ENCODE assay signal across 19 cellular contexts in genomic region chr5:1033606-1034420, GRCh38. TPM values are rescaled to one million over a fixed set of nuclear protein-coding genes. Genes with fewer than 3 reads are reported as not detected.
DNase-seq lines count a peak whose midpoint lies in the region; ATAC-seq, FAIRE-seq and TF ChIP-seq lines count a peak whose summit lies in the region.
"Had no signal": no experiment of that assay in that cellular context is flagged by ENCODE, and none has a peak within 500 bp of the region (broad histone marks: within the 10 kb centered on the region; RNA-seq: fewer than 3 reads in every experiment).

No MANE protein-coding gene starts in this region.

- peak; percentile 84 for FAIRE-seq in HTR-8/SVneo (lab: Jason Lieb, UNC)
- FAIRE-seq: GM12891 had no signal

- H4K20me1 ChIP-seq in SK-N-SH (ENCODE audit: insufficient read depth) = no peaks in the 10 kb centered on the region

- H3K4me3 ChIP-seq in SK-N-SH (ENCODE audit: low read depth in 2 of 2, low read length in 1 of 2) = no peak overlapping the region
- H3K4me3 ChIP-seq in sigmoid colon = no peak overlapping the region
- H3K4me3 ChIP-seq in colonic mucosa = no peak overlapping the region
- no peak overlapping the region for H3K4me3 ChIP-seq in BE2C (ENCODE audit: low read depth, low read length)
- H3K4me3 ChIP-seq: HAP-1 had no signal

- WGBS in SK-N-SH (ENCODE audit: low lambda C conversion rate) = 75% methylated on average over 17 of the region's 29 CpGs
- WGBS in sigmoid colon, 2 donors = 86 to 93% methylated on average over 29 of the region's 29 CpGs

- DNase-seq in SK-N-SH (peak; percentile 16), HTR-8/SVneo (ENCODE audit: insufficient read length, low spot score) (no peak), medulla oblongata (ENCODE audit: extremely low spot score) (peak; percentile 41), sigmoid colon (peak; percentile 39), colonic mucosa (no peak), BE2C (no peak), SHP77 treated with DMSO at 0.1 percent for 48 hours (lab: John Stamatoyannopoulos, UW) (no peak)
- DNase-seq: DMS53, EL, NCI-H1417 treated with DMSO at 0.1 percent for 48 hours, NCI-H1930, NCI-H345, NCI-H524 treated with DMSO at 0.1 percent for 48 hours had no signal

- H3F3A ChIP-seq in SK-N-SH (replicated peaks; ENCODE audit: insufficient read depth) = no peaks in the 10 kb centered on the region

- H2AFZ ChIP-seq in SK-N-SH (ENCODE audit: low read depth) = no peak overlapping the region

- ATAC-seq in SK-N-SH treated with all-trans-retinoic acid at 6 μM for 48 hours = no peak

- intact Hi-C loops in sigmoid colon (cut with DNase I) (no loop called here), colonic mucosa (cut with DNase I) (no loop called here)

- POLR2A ChIA-PET in SK-N-SH (lab: Yijun Ruan, JAX) = no interaction called here

- H3K9me2 ChIP-seq in SK-N-SH = no peaks in the 10 kb centered on the region

- TF ChIP-seq CTCF in SK-N-SH (IDR thresholded peaks at IDR 0.05) = no peak
- no peak for TF ChIP-seq CTCF in sigmoid colon (IDR thresholded peaks at IDR 0.05)
- TF ChIP-seq CTCF in colonic mucosa (IDR thresholded peaks at IDR 0.05) = no peak
- no peak for TF ChIP-seq CTCF in BE2C (IDR thresholded peaks at IDR 0.05; ENCODE audit: low read depth, low read length)

- CTCF ChIA-PET in SK-N-SH (lab: Yijun Ruan, JAX) = interaction anchor here (2.8 kb wide), 1 partner anchor 134 kb away, joined by 13 read pairs; no protein-coding TSS in a partner anchor

- no peak for TF ChIP-seq POLR2A in sigmoid colon (IDR thresholded peaks at IDR 0.05)

- no peaks in the 10 kb centered on the region for H3K27me3 ChIP-seq in SK-N-SH (ENCODE audit: insufficient read depth)
- H3K27me3 ChIP-seq in sigmoid colon = peaks cover 0 to 8% (median 0%) of the 10 kb centered on the region in 3 donors
- H3K27me3 ChIP-seq in colonic mucosa = no peaks in the 10 kb centered on the region
- no peaks in the 10 kb centered on the region for H3K27me3 ChIP-seq in BE2C

- no peak for TF ChIP-seq RAD21 in SK-N-SH (IDR thresholded peaks at IDR 0.05; ENCODE audit: low read length)

- H3K4me1 ChIP-seq in SK-N-SH (ENCODE audit: control insufficient read depth in 1 of 2, insufficient read depth in 2 of 2, low read depth in 1 of 2, low read length in 1 of 2) (no peaks in the 10 kb centered on the region; a peak in 1 of 4 replicates), sigmoid colon (no peaks in the 10 kb centered on the region), colonic mucosa (no peaks in the 10 kb centered on the region), BE2C (no peaks in the 10 kb centered on the region)
- H3K4me1 ChIP-seq: HAP-1 had no signal

- H3K79me2 ChIP-seq in SK-N-SH (ENCODE audit: insufficient read depth) = no peaks in the 10 kb centered on the region

- no peak for TF ChIP-seq EP300 in SK-N-SH (IDR thresholded peaks at IDR 0.05; ENCODE audit: borderline replicate concordance in 1 of 2, low read depth in 1 of 2, low read length in 1 of 2)
- no peak for TF ChIP-seq EP300 in sigmoid colon (IDR thresholded peaks at IDR 0.05)

- no peak overlapping the region for H3K9ac ChIP-seq in SK-N-SH
- H3K9ac ChIP-seq in colonic mucosa (ENCODE audit: low read depth in 2 of 2, low read length in 2 of 2) = no peak overlapping the region

- no peak overlapping the region for H3K27ac ChIP-seq in SK-N-SH (ENCODE audit: low read depth in 2 of 2, low read length in 1 of 2)
- H3K27ac ChIP-seq in sigmoid colon = no peak overlapping the region
- no peak overlapping the region for H3K27ac ChIP-seq in colonic mucosa
- H3K27ac ChIP-seq: 22Rv1 had no signal

- no peak overlapping the region for H3K4me2 ChIP-seq in SK-N-SH

- H3K9me3 ChIP-seq in SK-N-SH = no peaks in the 10 kb centered on the region
- H3K9me3 ChIP-seq in sigmoid colon = no peaks in the 10 kb centered on the region
- H3K9me3 ChIP-seq in colonic mucosa = no peaks in the 10 kb centered on the region
- H3K9me3 ChIP-seq in BE2C = no peaks in the 10 kb centered on the region
- H3K9me3 ChIP-seq: HAP-1 had no signal

- H3K36me3 ChIP-seq in SK-N-SH (replicated peaks in 1 of 2; ENCODE audit: control insufficient read depth in 1 of 2, insufficient read depth in 2 of 2, low read length in 1 of 2) (no peaks in the 10 kb centered on the region), sigmoid colon (no peaks in the 10 kb centered on the region), colonic mucosa (no peaks in the 10 kb centered on the region), BE2C (no peaks in the 10 kb centered on the region)
- H3K36me3 ChIP-seq: HAP-1 had no signal

TF ChIP-seq in SK-N-SH, 30 proteins besides CTCF, POLR2A, EP300 and RAD21 (continues in another document):
- TF ChIP-seq NRF1 (IDR thresholded peaks at IDR 0.05; ENCODE audit: low read depth, low read length) (no peak), YY1 (IDR thresholded peaks at IDR 0.05; ENCODE audit: low read depth) (no peak), IRF3 (IDR thresholded peaks at IDR 0.05; ENCODE audit: low read depth, low read length) (no peak), TAF1 (IDR thresholded peaks at IDR 0.05; ENCODE audit: borderline replicate concordance, low read depth, low read length) (no peak), MXI1 (IDR thresholded peaks at IDR 0.05; ENCODE audit: low read depth, low read length) (no peak), EZH2phosphoT487 (IDR thresholded peaks at IDR 0.05; ENCODE audit: borderline replicate concordance, low read depth) (no peak), MEF2A (IDR thresholded peaks at IDR 0.05; ENCODE audit: borderline replicate concordance, low read depth) (no peak), ELF1 (IDR thresholded peaks at IDR 0.05) (no peak)
- TF ChIP-seq, protein P1, sequence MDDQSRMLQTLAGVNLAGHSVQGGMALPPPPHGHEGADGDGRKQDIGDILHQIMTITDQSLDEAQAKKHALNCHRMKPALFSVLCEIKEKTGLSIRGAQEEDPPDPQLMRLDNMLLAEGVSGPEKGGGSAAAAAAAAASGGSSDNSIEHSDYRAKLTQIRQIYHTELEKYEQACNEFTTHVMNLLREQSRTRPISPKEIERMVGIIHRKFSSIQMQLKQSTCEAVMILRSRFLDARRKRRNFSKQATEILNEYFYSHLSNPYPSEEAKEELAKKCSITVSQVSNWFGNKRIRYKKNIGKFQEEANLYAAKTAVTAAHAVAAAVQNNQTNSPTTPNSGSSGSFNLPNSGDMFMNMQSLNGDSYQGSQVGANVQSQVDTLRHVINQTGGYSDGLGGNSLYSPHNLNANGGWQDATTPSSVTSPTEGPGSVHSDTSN (IDR thresholded peaks at IDR 0.05) = no peak
- TF ChIP-seq, protein P2, sequence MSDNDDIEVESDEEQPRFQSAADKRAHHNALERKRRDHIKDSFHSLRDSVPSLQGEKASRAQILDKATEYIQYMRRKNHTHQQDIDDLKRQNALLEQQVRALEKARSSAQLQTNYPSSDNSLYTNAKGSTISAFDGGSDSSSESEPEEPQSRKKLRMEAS (IDR thresholded peaks at IDR 0.05; ENCODE audit: low read depth) = no peak

TF ChIP-seq in SK-N-SH treated with all-trans-retinoic acid at 6 μM for 48 hours, 23 proteins besides CTCF, POLR2A, EP300 and RAD21 (continues in another document):
- TF ChIP-seq ZNF8 (CRISPR knock-in tag; IDR thresholded peaks at IDR 0.05) (no peak), ZFP30 (CRISPR knock-in tag; IDR thresholded peaks at IDR 0.05) (no peak), RARB (CRISPR knock-in tag; IDR thresholded peaks at IDR 0.05) (no peak), ZNF70 (CRISPR knock-in tag; IDR thresholded peaks at IDR 0.05) (no peak), TCF4 (CRISPR knock-in tag; IDR thresholded peaks at IDR 0.05; ENCODE audit: borderline replicate concordance) (no peak), ZC3H10 (CRISPR knock-in tag; IDR thresholded peaks at IDR 0.05) (no peak), PPARA (CRISPR knock-in tag; IDR thresholded peaks at IDR 0.05; ENCODE audit: borderline replicate concordance) (no peak), ZFP3 (CRISPR knock-in tag; IDR thresholded peaks at IDR 0.05) (no peak), OSR1 (CRISPR knock-in tag; IDR thresholded peaks at IDR 0.05) (no peak), ESRRG (CRISPR knock-in tag; IDR thresholded peaks at IDR 0.05) (no peak), GLIS3 (CRISPR knock-in tag; IDR thresholded peaks at IDR 0.05) (no peak), CREB5 (CRISPR knock-in tag; IDR thresholded peaks at IDR 0.05; ENCODE audit: low read depth) (no peak), SNAI2 (CRISPR knock-in tag; IDR thresholded peaks at IDR 0.05) (no peak)
- TF ChIP-seq, protein P3, sequence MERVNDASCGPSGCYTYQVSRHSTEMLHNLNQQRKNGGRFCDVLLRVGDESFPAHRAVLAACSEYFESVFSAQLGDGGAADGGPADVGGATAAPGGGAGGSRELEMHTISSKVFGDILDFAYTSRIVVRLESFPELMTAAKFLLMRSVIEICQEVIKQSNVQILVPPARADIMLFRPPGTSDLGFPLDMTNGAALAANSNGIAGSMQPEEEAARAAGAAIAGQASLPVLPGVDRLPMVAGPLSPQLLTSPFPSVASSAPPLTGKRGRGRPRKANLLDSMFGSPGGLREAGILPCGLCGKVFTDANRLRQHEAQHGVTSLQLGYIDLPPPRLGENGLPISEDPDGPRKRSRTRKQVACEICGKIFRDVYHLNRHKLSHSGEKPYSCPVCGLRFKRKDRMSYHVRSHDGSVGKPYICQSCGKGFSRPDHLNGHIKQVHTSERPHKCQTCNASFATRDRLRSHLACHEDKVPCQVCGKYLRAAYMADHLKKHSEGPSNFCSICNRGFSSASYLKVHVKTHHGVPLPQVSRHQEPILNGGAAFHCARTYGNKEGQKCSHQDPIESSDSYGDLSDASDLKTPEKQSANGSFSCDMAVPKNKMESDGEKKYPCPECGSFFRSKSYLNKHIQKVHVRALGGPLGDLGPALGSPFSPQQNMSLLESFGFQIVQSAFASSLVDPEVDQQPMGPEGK (CRISPR knock-in tag; IDR thresholded peaks at IDR 0.05; ENCODE audit: borderline replicate concordance) = no peak

RNA-seq across cellular contexts. Expression of gene NKD2, which starts 25.2 kb away (rescaled TPM):
- polyA plus RNA-seq in SK-N-SH (2012; rRNA removed) (not detected in 2 replicates), sigmoid colon (1 to 10 TPM in 2 of 3 donors, under 1 TPM in 1; 0.60 to 4.0 (median 1.8) TPM)
- not detected in 2 replicates for polyA plus RNA-seq in SK-N-SH (2012; cell fraction: cytosol; rRNA removed)
- polyA plus RNA-seq in SK-N-SH (2012; cell fraction: nucleus; rRNA removed) = 0.06 TPM in 1 of 2 replicates, not detected in the other
- total RNA-seq in sigmoid colon (1 to 10 TPM in 3 of 4 donors, under 1 TPM in 1; 0.71 to 4.4 (median 2.0) TPM), colonic mucosa (1 to 10 TPM in 1 of 2 donors, under 1 TPM in 1; 0.94 to 1.9 TPM)
- polyA plus RNA-seq in BE2C (2012; ENCODE audit: insufficient read depth, insufficient read length, low read depth) = 2.1 TPM
- polyA plus RNA-seq: AG04450, BJ had no signal

Comparison
In these comparisons a context has a peak if more than half of its experiments do, and no peak if none do; other contexts are left out.
1. DNase-seq: peak in SK-N-SH (single experiment), medulla oblongata (single experiment) and sigmoid colon (single experiment); none in HTR-8/SVneo (single experiment), colonic mucosa (single experiment), BE2C (single experiment) and SHP77 treated with DMSO at 0.1 percent for 48 hours (single experiment).